ENCODE assay signal across 17 cellular contexts in genomic region chr10:18424200-18424599, GRCh38.
"Had no signal": no experiment of that assay in that cellular context is flagged by ENCODE, and none has a peak within 500 bp of the region (broad histone marks: within the 10 kb centered on the region; RNA-seq: fewer than 3 reads in every experiment).

No MANE protein-coding gene starts in this region.

- H3K9me3 ChIP-seq: gastroesophageal sphincter, lower lobe of right lung, spleen, transverse colon had no signal

- H3K4me1 Mint-ChIP-seq: activated naive CD4-positive, alpha-beta T cell treated with anti-CD3 and anti-CD28 coated beads, Interleukin-2, amount 50 U/mL, for 24 hours; central memory CD8-positive, alpha-beta T cell; naive thymus-derived CD8-positive, alpha-beta T cell; T-helper 17 cell had no signal

- H3K27me3 Mint-ChIP-seq: central memory CD8-positive, alpha-beta T cell; progenitor cell of endocrine pancreas had no signal

- H3K27me3 ChIP-seq: gastroesophageal sphincter, transverse colon had no signal

- H3K4me1 ChIP-seq: lower lobe of right lung, spleen had no signal

- H3K27ac Mint-ChIP-seq: activated naive CD4-positive, alpha-beta T cell treated with anti-CD3 and anti-CD28 coated beads, Interleukin-2, amount 50 U/mL, for 24 hours; naive thymus-derived CD8-positive, alpha-beta T cell; progenitor cell of endocrine pancreas; stimulated activated naive B cell treated with anti-CD40 and anti-IgM and Interleukin-4, amounts not matched to agents 10 μg/mL and 1 μg/mL and 100 μg/mL, for 72 hours; T-helper 17 cell had no signal

- H3K36me3 ChIP-seq: gastroesophageal sphincter, lower lobe of right lung, spleen, transverse colon had no signal

- H3K4me3 ChIP-seq: gastroesophageal sphincter, lower lobe of right lung, spleen, transverse colon had no signal

- H3K27ac ChIP-seq: gastroesophageal sphincter, lower lobe of right lung, spleen, transverse colon had no signal

- H3K36me3 Mint-ChIP-seq: activated naive CD4-positive, alpha-beta T cell treated with anti-CD3 and anti-CD28 coated beads, Interleukin-2, amount 50 U/mL, for 24 hours; naive thymus-derived CD8-positive, alpha-beta T cell; stimulated activated naive B cell treated with anti-CD40 and anti-IgM and Interleukin-4, amounts not matched to agents 10 μg/mL and 1 μg/mL and 100 μg/mL, for 72 hours had no signal

- DNase-seq: activated CD4-positive, CD25-positive, alpha-beta regulatory T cell; activated T-cell treated with anti-CD3 and anti-CD28 coated beads, Interleukin-2, amount 50 U/mL, for 1 hour; cortex of kidney; effector memory CD4-positive, alpha-beta T cell; lower lobe of right lung; naive thymus-derived CD8-positive, alpha-beta T cell; nucleus accumbens; spleen; stimulated activated CD4-positive, alpha-beta T cell treated with anti-CD3 and anti-CD28 coated beads, Interleukin-1b, Interleukin-23, amount 100 ng/mL, for 48 hours; stimulated activated naive B cell treated with anti-CD40 and anti-IgM and Interleukin-4, amounts not matched to agents 10 μg/mL and 1 μg/mL and 100 μg/mL, for 72 hours; T-helper 17 cell; transverse colon had no signal

- H3K9me3 Mint-ChIP-seq: activated naive CD4-positive, alpha-beta T cell treated with anti-CD3 and anti-CD28 coated beads, Interleukin-2, amount 50 U/mL, for 24 hours; naive thymus-derived CD8-positive, alpha-beta T cell; stimulated activated naive B cell treated with anti-CD40 and anti-IgM and Interleukin-4, amounts not matched to agents 10 μg/mL and 1 μg/mL and 100 μg/mL, for 72 hours had no signal

- ATAC-seq: gastroesophageal sphincter; naive thymus-derived CD8-positive, alpha-beta T cell; sciatic nerve; T-helper 17 cell had no signal

- H3K4me3 Mint-ChIP-seq: activated naive CD4-positive, alpha-beta T cell treated with anti-CD3 and anti-CD28 coated beads, Interleukin-2, amount 50 U/mL, for 24 hours; central memory CD8-positive, alpha-beta T cell; naive thymus-derived CD8-positive, alpha-beta T cell; stimulated activated naive B cell treated with anti-CD40 and anti-IgM and Interleukin-4, amounts not matched to agents 10 μg/mL and 1 μg/mL and 100 μg/mL, for 72 hours; T-helper 17 cell had no signal
